Comparison of ENCODE assay signal across 6 cellular contexts in genomic region chr2:74441111-74441689, GRCh38. TPM values are rescaled to one million over a fixed set of nuclear protein-coding genes. Genes with fewer than 3 reads are reported as not detected.
DNase-seq lines count a peak whose midpoint lies in the region; TF ChIP-seq lines count a peak whose summit lies in the region.

No MANE protein-coding gene starts in this region.

- H3K9me3 ChIP-seq in ectodermal cell (ENCODE audit: control insufficient read depth, low read length) = no peaks in the 10 kb centered on the region

- H3K27ac ChIP-seq in ectodermal cell (ENCODE audit: insufficient read depth, low read depth, low read length, poor library complexity, severe bottlenecking) = peak overlapping the region; percentile 97
- H3K27ac ChIP-seq in rectal smooth muscle tissue (ENCODE audit: low read depth, low read length) = peak overlapping the region; percentile 65

- H3K4me1 ChIP-seq in ectodermal cell (ENCODE audit: control insufficient read depth, insufficient read depth, low read length) (peaks cover 27% of the 10 kb centered on the region), rectal smooth muscle tissue (ENCODE audit: control insufficient read depth, insufficient read depth, low read length) (peaks cover 18% of the 10 kb centered on the region)

- peaks cover 34% of the 10 kb centered on the region for H3K27me3 ChIP-seq in ectodermal cell (ENCODE audit: control insufficient read depth, insufficient read depth, low read length, poor library complexity, severe bottlenecking)
- H3K27me3 ChIP-seq in rectal smooth muscle tissue (ENCODE audit: control insufficient read depth, insufficient read depth, low read length) = no peaks in the 10 kb centered on the region

- H3K4me3 ChIP-seq in ectodermal cell (ENCODE audit: insufficient read depth, low read depth, low read length) (peak overlapping the region; percentile 64), rectal smooth muscle tissue (ENCODE audit: low read length) (peak overlapping the region; percentile 90)

- H3K36me3 ChIP-seq in ectodermal cell (ENCODE audit: control insufficient read depth, insufficient read depth, low read length) (no peaks in the 10 kb centered on the region), rectal smooth muscle tissue (ENCODE audit: control insufficient read depth, insufficient read depth, low read length) (no peaks in the 10 kb centered on the region)

- H3K9ac ChIP-seq in rectal smooth muscle tissue (ENCODE audit: low read length) = peak overlapping the region; percentile 42

- no peak; the same call in 1 of the 2 replicates for TF ChIP-seq EP300 in Ishikawa (IDR thresholded peaks at IDR 0.05; ENCODE audit: borderline replicate concordance)

- WGBS in ectodermal cell, 2 experiments = 0 to 2% methylated on average over 35 of the region's 35 CpGs

- no peak for TF ChIP-seq RAD21 in Ishikawa (IDR thresholded peaks at IDR 0.05; ENCODE audit: low read depth)

- DNase-seq in HK-2 (ENCODE audit: unreplicated experiment) = no peak
- no peak for DNase-seq in NCI-H1436 treated with DMSO at 0.1 percent for 48 hours (lab: John Stamatoyannopoulos, UW)
- no peak for DNase-seq in UCSD-AML1 (lab: John Stamatoyannopoulos, UW; ENCODE audit: unreplicated experiment)

TF ChIP-seq in Ishikawa, 13 proteins besides CTCF, POLR2A, EP300 and RAD21:
- TF ChIP-seq TCF12 (IDR thresholded peaks at IDR 0.05; ENCODE audit: low read depth) = 0 out of 2 replicates have a peak, but pooled peaks have one; percentile 7
- TF ChIP-seq FOXM1 (IDR thresholded peaks at IDR 0.05; ENCODE audit: borderline replicate concordance, low read depth) = no peak
- peak; percentile 76; the same call in 1 of the 2 replicates for TF ChIP-seq MAX (IDR thresholded peaks at IDR 0.05)

RNA-seq across cellular contexts. Expression of gene RTKN, which starts 0.5 kb away (rescaled TPM):
- 41.6 TPM for polyA plus RNA-seq in ectodermal cell (2013, experiment 1 of 4)
- 39.2 TPM for polyA plus RNA-seq in ectodermal cell (2013, experiment 2 of 4)
- 35.6 TPM for polyA plus RNA-seq in ectodermal cell (2013, experiment 3 of 4)
- 42.6 TPM for polyA plus RNA-seq in ectodermal cell (2013, experiment 4 of 4)

RNA-seq across cellular contexts. Expression of gene INO80B, which starts 13.7 kb away (rescaled TPM):
- polyA plus RNA-seq in ectodermal cell (2013, experiment 1 of 4) = 31.6 TPM
- polyA plus RNA-seq in ectodermal cell (2013, experiment 2 of 4) = 27.1 TPM
- 16.5 TPM for polyA plus RNA-seq in ectodermal cell (2013, experiment 3 of 4)
- polyA plus RNA-seq in ectodermal cell (2013, experiment 4 of 4) = 17.9 TPM

RNA-seq across cellular contexts. Expression of gene WBP1, which starts 17.0 kb away (rescaled TPM):
- 133 TPM for polyA plus RNA-seq in ectodermal cell (2013, experiment 1 of 4)
- 133 TPM for polyA plus RNA-seq in ectodermal cell (2013, experiment 2 of 4)
- polyA plus RNA-seq in ectodermal cell (2013, experiment 3 of 4) = 112 TPM
- 131 TPM for polyA plus RNA-seq in ectodermal cell (2013, experiment 4 of 4)

RNA-seq across cellular contexts. Expression of gene WDR54, which starts 19.7 kb away (rescaled TPM):
- 81.1 TPM for polyA plus RNA-seq in ectodermal cell (2013, experiment 1 of 4)
- 92.4 TPM for polyA plus RNA-seq in ectodermal cell (2013, experiment 2 of 4)
- polyA plus RNA-seq in ectodermal cell (2013, experiment 3 of 4) = 74.4 TPM
- 82.8 TPM for polyA plus RNA-seq in ectodermal cell (2013, experiment 4 of 4)

RNA-seq across cellular contexts. Expression of gene C2orf81, which starts 19.8 kb away (rescaled TPM):
- polyA plus RNA-seq in ectodermal cell (2013, experiment 1 of 4) = 9.8 TPM
- 8.0 TPM for polyA plus RNA-seq in ectodermal cell (2013, experiment 2 of 4)
- 8.1 TPM for polyA plus RNA-seq in ectodermal cell (2013, experiment 3 of 4)
- polyA plus RNA-seq in ectodermal cell (2013, experiment 4 of 4) = 7.5 TPM
